ENCODE assay signal across 19 cellular contexts in the genomic region with DNA sequence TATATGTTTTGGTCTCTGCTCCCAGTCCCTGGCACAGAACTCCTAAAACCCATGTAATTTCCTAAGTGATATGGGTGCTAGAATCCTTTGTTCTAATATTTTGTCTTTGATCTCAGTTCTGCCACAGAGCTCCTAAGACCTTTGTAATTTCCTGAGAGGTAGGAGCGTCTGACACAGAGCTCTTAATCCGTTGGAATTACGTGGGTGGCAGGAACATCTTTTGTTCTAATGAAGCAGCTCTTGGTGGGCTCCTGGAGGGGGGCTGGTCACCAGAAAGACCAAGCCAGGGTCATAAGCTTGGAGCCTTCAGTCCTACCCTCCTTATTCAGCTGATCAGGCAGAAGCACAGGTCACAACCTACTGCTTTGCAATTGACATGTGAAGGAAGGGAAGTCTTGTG.
"Had no signal": no experiment of that assay in that cellular context is flagged by ENCODE, and none has a peak within 500 bp of the region (broad histone marks: within the 10 kb centered on the region; RNA-seq: fewer than 3 reads in every experiment).

No MANE protein-coding gene starts in this region.

- H3K4me1 ChIP-seq: esophagus muscularis mucosa, prostate gland had no signal

- H3K27me3 ChIP-seq: esophagus muscularis mucosa had no signal

- DNase-seq: activated CD4-positive, alpha-beta memory T cell treated with anti-CD3 and anti-CD28 coated beads, Interleukin-2, amount 10 ng/mL, durations not matched to agents 7 days and 5 days; activated CD4-positive, alpha-beta T cell treated with anti-CD3 and anti-CD28 coated beads, Interleukin-2, amount 10 ng/mL, durations not matched to agents 24 days and 14 days; activated effector memory CD4-positive, alpha-beta T cell treated with anti-CD3 and anti-CD28 coated beads, Interleukin-2, amount 50 U/mL, for 16 hours; activated naive CD4-positive, alpha-beta T cell treated with anti-CD3 and anti-CD28 coated beads, Interleukin-2, amount 10 ng/mL, durations not matched to agents 7 days and 5 days; activated T-cell treated with anti-CD3 and anti-CD28 coated beads, Interleukin-2, amount 50 U/mL, for 72 hours; anterior cingulate cortex; caudate nucleus; effector memory CD4-positive, alpha-beta T cell; hippocampal formation; kidney glomerular epithelial cell; left ventricle myocardium superior; nephron progenitor cell; occipital lobe; stimulated activated CD4-positive, alpha-beta T cell treated with anti-CD3 and anti-CD28 coated beads, Interleukin-4, amount 100 ng/mL, for 4 hours; stimulated activated naive CD8-positive, alpha-beta T cell treated with anti-CD3 and anti-CD28 coated beads, Interleukin-15, Interleukin-2, amounts not matched to agents 100 U/mL and 50 U/mL, for 24 hours; SW 1271; T-helper 2 cell had no signal

- H3K27ac ChIP-seq: esophagus muscularis mucosa, prostate gland had no signal

- H3K9me3 ChIP-seq: esophagus muscularis mucosa, prostate gland had no signal

- H3K4me3 ChIP-seq: esophagus muscularis mucosa, prostate gland had no signal

- H3K36me3 ChIP-seq: esophagus muscularis mucosa, prostate gland had no signal
